35 cellular contexts compared by ENCODE assay signal in the genomic region with DNA sequence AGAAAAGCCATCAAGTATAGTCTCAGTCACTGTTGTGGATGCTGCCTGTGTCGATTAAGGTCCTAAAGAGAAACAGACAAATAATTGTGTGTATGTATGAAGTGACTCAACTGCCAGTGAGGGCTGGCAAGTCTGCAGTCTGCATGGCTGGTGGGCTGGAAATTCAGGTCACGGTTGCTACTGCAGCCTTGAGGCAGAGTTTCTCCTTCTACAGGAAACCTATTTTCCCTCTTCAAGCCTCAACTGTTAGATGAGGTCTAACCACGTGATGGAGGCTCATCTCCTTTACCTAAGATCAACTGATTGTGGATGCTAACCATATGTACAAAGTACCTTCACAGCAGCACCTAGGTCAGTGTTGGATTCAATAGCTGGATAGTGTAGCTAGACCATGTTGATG. TPM values are rescaled to one million over a fixed set of nuclear protein-coding genes. Genes with fewer than 3 reads are reported as not detected.
"Had no signal": no experiment of that assay in that cellular context is flagged by ENCODE, and none has a peak within 500 bp of the region (broad histone marks: within the 10 kb centered on the region; RNA-seq: fewer than 3 reads in every experiment).

No MANE protein-coding gene starts in this region.

- DNase-seq: activated B cell treated with CpG ODN at 0.5 μM for 24 hours; activated CD4-positive, alpha-beta memory T cell treated with anti-CD3 and anti-CD28 coated beads for 36 hours; activated CD4-positive, alpha-beta T cell treated with anti-CD3 and anti-CD28 coated beads for 4 hours; activated CD4-positive, alpha-beta T cell treated with anti-CD3 and anti-CD28 coated beads, Interleukin-2, amount 50 U/mL, for 1 hour; activated CD4-positive, CD25-positive, alpha-beta regulatory T cell treated with anti-CD3 and anti-CD28 coated beads, Interleukin-2, amount 50 U/mL, for 72 hours; activated CD8-positive, alpha-beta memory T cell treated with anti-CD3 and anti-CD28 coated beads, Interleukin-2, amount 50 U/mL, for 4 hours; activated effector memory CD4-positive, alpha-beta T cell treated with Interleukin-2 at 50 U/mL for 16 hours; activated naive CD4-positive, alpha-beta T cell; activated naive CD4-positive, alpha-beta T cell treated with anti-CD3 and anti-CD28 coated beads, Interleukin-2, amount 50 U/mL, for 16 hours; activated naive CD8-positive, alpha-beta T cell treated with anti-CD3 and anti-CD28 coated beads for 36 hours; activated T-cell treated with anti-CD3 and anti-CD28 coated beads for 4 hours; activated T-cell treated with anti-CD3 and anti-CD28 coated beads, Interleukin-2, amount 50 U/mL, for 48 hours; amniotic stem cell; aorta; brain microvascular endothelial cell; central memory CD4-positive, alpha-beta T cell; Kasumi-1; KBM-7; NCI-H1092 treated with DMSO at 0.1 percent for 48 hours; NCI-H1417 treated with DMSO at 0.1 percent for 48 hours; NCI-H1694; NCI-H1930; NCI-H2081 treated with DMSO at 0.1 percent for 48 hours; NCI-H2171; NCI-H510A; NCI-H526; NCI-H748 treated with DMSO at 0.1 percent for 48 hours; PC-9; Right ventricle myocardium superior; SW 1271; T-helper 1 cell; T-helper 2 cell; T-helper 9 cell had no signal

- H3K27me3 Mint-ChIP-seq: activated B cell treated with CpG ODN at 0.5 μM for 24 hours; activated CD4-positive, alpha-beta memory T cell treated with anti-CD3 and anti-CD28 coated beads for 36 hours; activated naive CD8-positive, alpha-beta T cell treated with anti-CD3 and anti-CD28 coated beads for 36 hours had no signal

- H3K27me3 ChIP-seq: brain microvascular endothelial cell had no signal

- H3K36me3 Mint-ChIP-seq: activated CD4-positive, alpha-beta memory T cell treated with anti-CD3 and anti-CD28 coated beads for 36 hours; activated naive CD8-positive, alpha-beta T cell treated with anti-CD3 and anti-CD28 coated beads for 36 hours had no signal

- H3K9me3 Mint-ChIP-seq: activated B cell treated with CpG ODN at 0.5 μM for 24 hours; activated naive CD8-positive, alpha-beta T cell treated with anti-CD3 and anti-CD28 coated beads for 36 hours had no signal

- H3K4me3 Mint-ChIP-seq: activated B cell treated with CpG ODN at 0.5 μM for 24 hours; activated CD4-positive, alpha-beta memory T cell treated with anti-CD3 and anti-CD28 coated beads for 36 hours; activated naive CD8-positive, alpha-beta T cell treated with anti-CD3 and anti-CD28 coated beads for 36 hours had no signal

- H3K4me3 ChIP-seq: PC-9 had no signal

- H3K4me1 Mint-ChIP-seq: activated B cell treated with CpG ODN at 0.5 μM for 24 hours; activated naive CD8-positive, alpha-beta T cell treated with anti-CD3 and anti-CD28 coated beads for 36 hours had no signal

- H3K36me3 ChIP-seq: brain microvascular endothelial cell had no signal

- H2AFZ ChIP-seq: PC-9 had no signal

- H3K4me2 ChIP-seq: PC-9 had no signal

RNA-seq across cellular contexts. Expression of a gene that starts 29.9 kb away (rescaled TPM):
- total RNA-seq: activated B cell treated with CpG ODN at 0.5 μM for 24 hours; activated CD4-positive, alpha-beta memory T cell treated with anti-CD3 and anti-CD28 coated beads for 36 hours; activated naive CD8-positive, alpha-beta T cell treated with anti-CD3 and anti-CD28 coated beads for 36 hours; aorta; cerebellum; OCI-LY7; PC-9; Right ventricle myocardium superior had no signal
